9 cellular contexts compared by ENCODE assay signal in the genomic region with DNA sequence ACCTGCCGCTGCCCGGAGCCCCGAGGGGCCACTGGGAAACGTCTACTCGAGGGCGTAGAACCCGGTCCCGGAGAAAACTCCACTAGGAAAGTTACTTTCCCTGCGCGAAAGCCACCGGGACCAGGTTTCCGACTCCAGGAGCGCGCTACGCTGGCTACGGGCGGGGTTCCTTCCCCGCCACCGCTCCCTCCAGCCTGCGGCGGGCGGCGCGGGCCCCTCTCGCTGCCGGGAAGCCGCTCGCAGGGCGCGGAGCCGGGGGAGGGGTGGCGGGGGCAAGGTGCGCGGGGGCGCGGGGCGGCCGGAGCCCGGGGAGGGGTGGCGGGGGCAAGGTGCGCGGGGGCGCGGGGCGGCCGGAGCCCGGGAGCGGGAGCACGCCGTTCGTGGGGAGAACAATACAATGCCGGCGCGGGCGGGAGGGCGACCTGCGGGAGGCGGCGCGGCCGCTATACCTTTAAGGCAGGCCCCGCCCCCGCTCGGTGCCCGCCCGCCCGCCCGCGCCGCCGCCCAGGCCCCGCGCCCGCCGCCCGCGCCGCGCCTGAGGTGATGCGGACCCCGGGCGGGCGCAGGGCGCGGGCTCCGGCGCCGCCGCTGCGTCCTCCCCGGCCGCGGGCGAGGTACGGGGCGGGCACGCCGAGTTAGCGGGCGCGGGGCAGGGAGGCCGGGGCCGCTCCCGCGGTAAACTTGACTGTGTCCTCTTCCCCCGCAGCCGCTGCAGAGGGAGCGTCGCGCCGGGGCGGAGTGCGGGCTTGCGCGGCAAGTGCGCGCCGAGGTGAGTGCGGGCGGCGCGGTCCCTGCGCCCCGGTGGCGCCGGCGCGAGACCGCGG.
DNase-seq lines count a peak whose midpoint lies in the region; ATAC-seq and TF ChIP-seq lines count a peak whose summit lies in the region.
"Had no signal": no experiment of that assay in that cellular context is flagged by ENCODE, and none has a peak within 500 bp of the region (broad histone marks: within the 10 kb centered on the region; RNA-seq: fewer than 3 reads in every experiment).

No MANE protein-coding gene starts in this region.

- 1% methylated on average over 58 to 127 of the region's 130 CpGs for WGBS in heart right ventricle, 2 donors

- no peaks in the 10 kb centered on the region for H3K36me3 Mint-ChIP-seq in activated naive CD4-positive, alpha-beta T cell treated with anti-CD3 and anti-CD28 coated beads, Interleukin-2, amount 50 U/mL, for 72 hours

- H3K36me3 ChIP-seq in NT2/D1 (ENCODE audit: insufficient read depth, insufficient read length, low read length): peaks cover 23% of the 10 kb centered on the region
- H3K36me3 ChIP-seq in heart right ventricle: peaks cover 0 to 22% (median 0%) of the 10 kb centered on the region in 9 donors
- H3K36me3 ChIP-seq in rectal smooth muscle tissue (ENCODE audit: control insufficient read depth, insufficient read depth, low read length): peaks cover 4% of the 10 kb centered on the region

- peak overlapping the region; percentile 77 for H3K4me3 ChIP-seq in NT2/D1 (ENCODE audit: insufficient read length, low read depth)
- H3K4me3 ChIP-seq in heart right ventricle: peak overlapping the region; percentile 68 to 91 (median 82)
- H3K4me3 ChIP-seq in rectal smooth muscle tissue (ENCODE audit: low read length): peak overlapping the region; percentile 93

- H3K27me3 ChIP-seq in NT2/D1 (ENCODE audit: insufficient read depth, insufficient read length) (peaks cover 40% of the 10 kb centered on the region), heart right ventricle (peaks cover 0 to 41% (median 0%) of the 10 kb centered on the region in 7 donors), rectal smooth muscle tissue (ENCODE audit: control insufficient read depth, insufficient read depth, low read length) (no peaks in the 10 kb centered on the region)

- no peak for TF ChIP-seq CTCF in heart right ventricle (IDR thresholded peaks at IDR 0.05)

- intact Hi-C loops in heart right ventricle (cut with DNase I): loop anchor here in 9 of 10 donors (2.0 to 10.0 kb wide), 10 partner anchors 43 to 222 kb away; no protein-coding TSS in a partner anchor

- H3K4me1 ChIP-seq in NT2/D1 (ENCODE audit: insufficient read depth, insufficient read length): no peaks in the 10 kb centered on the region
- peaks cover 2 to 71% (median 32%) of the 10 kb centered on the region in 9 donors for H3K4me1 ChIP-seq in heart right ventricle
- peaks cover 14% of the 10 kb centered on the region for H3K4me1 ChIP-seq in rectal smooth muscle tissue (ENCODE audit: control insufficient read depth, insufficient read depth, low read length)

- H3K9me3 ChIP-seq in NT2/D1 (ENCODE audit: insufficient read depth, low read length) (no peaks in the 10 kb centered on the region), heart right ventricle (no peaks in the 10 kb centered on the region)

- DNase-seq in DMS 273 (lab: John Stamatoyannopoulos, UW; ENCODE audit: unreplicated experiment): peak; percentile 76
- no peak for DNase-seq in DMS 273 treated with DMSO at 0.1 percent for 48 hours (lab: John Stamatoyannopoulos, UW)
- no peak for DNase-seq in NT2/D1 (ENCODE audit: low read depth, low spot score)
- peak in 1 of 2 donors; percentile 39 for DNase-seq in activated naive CD4-positive, alpha-beta T cell treated with anti-CD3 and anti-CD28 coated beads, Interleukin-2, amount 50 U/mL, for 72 hours (ENCODE audit: low spot score in 2 of 2)
- DNase-seq in heart right ventricle: peak; percentile 66 to 67
- no peak for DNase-seq in NCI-H2107 treated with DMSO at 0.1 percent for 48 hours (lab: John Stamatoyannopoulos, UW; ENCODE audit: unreplicated experiment)

- H3K9me3 Mint-ChIP-seq in activated naive CD4-positive, alpha-beta T cell treated with anti-CD3 and anti-CD28 coated beads, Interleukin-2, amount 50 U/mL, for 72 hours: no peaks in the 10 kb centered on the region

- H3K9ac ChIP-seq in NT2/D1 (ENCODE audit: insufficient read length, low read depth) (peak overlapping the region; percentile 86), rectal smooth muscle tissue (ENCODE audit: low read length) (peak overlapping the region; percentile 94)

- no peak overlapping the region for H3K27ac Mint-ChIP-seq in activated naive CD4-positive, alpha-beta T cell treated with anti-CD3 and anti-CD28 coated beads, Interleukin-2, amount 50 U/mL, for 72 hours
- H3K27ac Mint-ChIP-seq: activated naive CD8-positive, alpha-beta T cell had no signal

- H3K27ac ChIP-seq in heart right ventricle: peak overlapping the region; percentile 96 to 100 (median 99)
- H3K27ac ChIP-seq in rectal smooth muscle tissue (ENCODE audit: low read depth, low read length): peak overlapping the region; percentile 98

- peak; percentile 63 for ATAC-seq in HG02623 (IDR thresholded peaks at IDR 0.05; ENCODE audit: unreplicated experiment)
- ATAC-seq in activated naive CD4-positive, alpha-beta T cell treated with anti-CD3 and anti-CD28 coated beads, Interleukin-2, amount 50 U/mL, for 72 hours: peak; percentile 77 to 82
- peak; percentile 13 to 60 (median 28) for ATAC-seq in heart right ventricle

Comparison
In these comparisons a context has a peak if more than half of its experiments do, and no peak if none do; other contexts are left out.
1. DNase-seq: peak in DMS 273 (single experiment) and heart right ventricle (2 of 2); none in DMS 273 treated with DMSO at 0.1 percent for 48 hours (single experiment), NT2/D1 (single experiment) and NCI-H2107 treated with DMSO at 0.1 percent for 48 hours (single experiment).
2. ATAC-seq: peak in every context shown above with its lines; median percentile 80 in activated naive CD4-positive, alpha-beta T cell treated with anti-CD3 and anti-CD28 coated beads, Interleukin-2, amount 50 U/mL, for 72 hours; 63 in HG02623; 28 in heart right ventricle.
3. Peak in every context shown above with its lines, with median percentiles within 50 percentile points of each other: H3K4me3 ChIP-seq.